Comparison of ENCODE assay signal across 25 cellular contexts in the genomic region with DNA sequence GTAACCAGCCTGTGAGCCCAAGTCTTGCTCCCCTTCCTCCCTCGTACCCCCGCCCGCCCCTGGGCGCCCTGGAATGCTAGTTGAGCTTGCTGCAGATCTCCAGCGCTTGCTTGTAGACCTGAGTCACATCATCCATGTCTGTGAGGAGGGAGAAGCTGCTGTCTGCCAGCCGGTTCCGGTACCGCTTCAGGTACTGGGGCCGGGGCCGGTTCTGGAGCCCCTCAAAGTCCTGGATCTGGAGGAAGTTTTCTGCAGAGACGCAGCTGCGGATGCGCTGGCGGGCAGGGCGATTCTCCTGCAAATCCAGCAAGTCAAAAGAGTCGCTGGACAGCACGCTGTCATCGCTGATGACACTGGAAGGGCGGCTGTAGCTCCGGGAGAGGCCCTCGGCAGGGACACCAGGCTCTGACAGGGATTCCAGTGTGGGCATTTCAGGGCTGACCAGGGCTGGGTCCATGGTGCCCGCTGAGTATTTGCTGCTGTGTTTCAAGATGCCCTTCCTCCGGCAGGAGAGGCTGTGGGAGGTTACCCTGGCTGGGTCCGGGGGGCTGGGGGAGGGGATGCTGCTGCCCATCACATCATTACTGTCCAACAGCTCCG.
"Had no signal": no experiment of that assay in that cellular context is flagged by ENCODE, and none has a peak within 500 bp of the region (broad histone marks: within the 10 kb centered on the region; RNA-seq: fewer than 3 reads in every experiment).

No MANE protein-coding gene starts in this region.

- H3K27ac ChIP-seq: colonic mucosa, hepatocyte, lower lobe of right lung, neutrophil, parathyroid adenoma, testis, upper lobe of left lung had no signal

- H3K9me3 ChIP-seq: colonic mucosa, lower lobe of right lung, neutrophil, stomach, testis, tibial artery, upper lobe of left lung had no signal

- H3K4me2 ChIP-seq: hepatocyte, smooth muscle cell had no signal

- H3K36me3 ChIP-seq: colonic mucosa, neutrophil had no signal

- H3K27me3 ChIP-seq: colonic mucosa, hepatocyte, neutrophil, stomach, testis, tibial artery, upper lobe of left lung had no signal

- H3K4me3 Mint-ChIP-seq: dendritic cell treated with granulocyte-macrophage colony-stimulating factor and Interleukin-4, amounts not matched to agents 40 ng/mL and 50 ng/mL, for 4 days; natural killer cell; stimulated activated effector memory CD8-positive, alpha-beta T cell treated with anti-CD3 and anti-CD28 coated beads, Interleukin-12 subunit alpha, Interleukin-12 subunit beta, amount 100 ng/mL, for 72 hours had no signal

- ATAC-seq: left colon; left ventricle myocardium superior; lower lobe of right lung; natural killer cell; sciatic nerve; stimulated activated effector memory CD8-positive, alpha-beta T cell treated with anti-CD3 and anti-CD28 coated beads, Interleukin-12 subunit alpha, Interleukin-12 subunit beta, amount 100 ng/mL, for 72 hours had no signal

- H3K27me3 Mint-ChIP-seq: dendritic cell treated with granulocyte-macrophage colony-stimulating factor and Interleukin-4, amounts not matched to agents 40 ng/mL and 50 ng/mL, for 4 days; progenitor cell of endocrine pancreas had no signal

- H3K9ac ChIP-seq: parathyroid adenoma had no signal

- H3K4me1 Mint-ChIP-seq: natural killer cell; stimulated activated effector memory CD8-positive, alpha-beta T cell treated with anti-CD3 and anti-CD28 coated beads, Interleukin-12 subunit alpha, Interleukin-12 subunit beta, amount 100 ng/mL, for 72 hours had no signal

- H3K27ac Mint-ChIP-seq: dendritic cell treated with granulocyte-macrophage colony-stimulating factor and Interleukin-4, amounts not matched to agents 40 ng/mL and 50 ng/mL, for 4 days; natural killer cell; progenitor cell of endocrine pancreas; stimulated activated effector memory CD8-positive, alpha-beta T cell treated with anti-CD3 and anti-CD28 coated beads, Interleukin-12 subunit alpha, Interleukin-12 subunit beta, amount 100 ng/mL, for 72 hours had no signal

- H3K4me1 ChIP-seq: colonic mucosa, testis, upper lobe of left lung had no signal

- H3K36me3 Mint-ChIP-seq: natural killer cell; stimulated activated effector memory CD8-positive, alpha-beta T cell treated with anti-CD3 and anti-CD28 coated beads, Interleukin-12 subunit alpha, Interleukin-12 subunit beta, amount 100 ng/mL, for 72 hours had no signal

- H3K4me3 ChIP-seq: colonic mucosa, hepatocyte, lower lobe of right lung, smooth muscle cell, stomach, testis, tibial artery, upper lobe of left lung had no signal

- DNase-seq: central memory CD4-positive, alpha-beta T cell; colonic mucosa; effector memory CD4-positive, alpha-beta T cell; erythroblast; left colon; left ventricle myocardium superior; lower lobe of right lung; natural killer cell; stimulated activated CD4-positive, alpha-beta T cell treated with anti-CD3 and anti-CD28 coated beads, Interleukin-12 subunit alpha, Interleukin-12 subunit beta, amount 100 ng/mL, for 4 hours; stimulated activated CD4-positive, alpha-beta T cell treated with anti-CD3 and anti-CD28 coated beads, Interleukin-1b, Interleukin-23, amount 100 ng/mL, for 48 hours; stimulated activated CD4-positive, alpha-beta T cell treated with anti-CD3 and anti-CD28 coated beads, Interleukin-4, amount 100 ng/mL, for 24 hours; stimulated activated naive CD4-positive, alpha-beta T cell treated with Interleukin-2 at 50 U/mL for 16 hours; stomach; substantia nigra; testis; tibial artery had no signal

- H2AFZ ChIP-seq: hepatocyte, parathyroid adenoma had no signal

- H3K9me3 Mint-ChIP-seq: dendritic cell treated with granulocyte-macrophage colony-stimulating factor and Interleukin-4, amounts not matched to agents 40 ng/mL and 50 ng/mL, for 4 days; natural killer cell had no signal
